23 cellular contexts compared by ENCODE assay signal in genomic region chr18:11246883-11247282, GRCh38.
DNase-seq lines count a peak whose midpoint lies in the region; TF ChIP-seq lines count a peak whose summit lies in the region.
"Had no signal": no experiment of that assay in that cellular context is flagged by ENCODE, and none has a peak within 500 bp of the region (broad histone marks: within the 10 kb centered on the region; RNA-seq: fewer than 3 reads in every experiment).

No MANE protein-coding gene starts in this region.

- H3K9me3 ChIP-seq in GM23248 (ENCODE audit: low read depth), result no peaks in the 10 kb centered on the region
- no peaks in the 10 kb centered on the region for H3K9me3 ChIP-seq in osteoblast (ENCODE audit: low read depth, low read length)
- peaks cover 0 to 3% of the 10 kb centered on the region in 2 donors for H3K9me3 ChIP-seq in transverse colon
- H3K9me3 ChIP-seq: HAP-1, Peyer's patch, SJSA1 had no signal

- H3K36me3 ChIP-seq in GM23248 (ENCODE audit: low read depth), result no peaks in the 10 kb centered on the region
- H3K36me3 ChIP-seq in osteoblast (ENCODE audit: insufficient read depth, low read length), result no peaks in the 10 kb centered on the region
- no peaks in the 10 kb centered on the region for H3K36me3 ChIP-seq in transverse colon
- H3K36me3 ChIP-seq: BLaER1, HAP-1, Peyer's patch, SJSA1 had no signal

- TF ChIP-seq POLR2A in transverse colon (IDR thresholded peaks at IDR 0.05), result no peak

- TF ChIP-seq CTCF in AG09309 (IDR thresholded peaks at IDR 0.05; ENCODE audit: control insufficient read depth, insufficient read depth, low read depth, low read length, missing control alignments) (no peak), fibroblast of mammary gland (conservative IDR thresholded peaks at IDR 0.05; ENCODE audit: control insufficient read depth, insufficient read depth, low read depth, low read length) (no peak), osteoblast (IDR thresholded peaks at IDR 0.05; ENCODE audit: extremely low read depth, low read depth, low read length) (no peak), transverse colon (IDR thresholded peaks at IDR 0.05) (no peak)

- H3F3A ChIP-seq in GM23248 (ENCODE audit: insufficient read depth), result peaks cover 32% of the 10 kb centered on the region

- H2AFZ ChIP-seq in GM23248, result peak overlapping the region; percentile 35
- H2AFZ ChIP-seq in osteoblast (ENCODE audit: low read length), result no peak overlapping the region
- H2AFZ ChIP-seq: GM23338 had no signal

- H3K9ac ChIP-seq in GM23248, result 0 out of 2 replicates have a peak overlapping the region, but pooled peaks have one; percentile 9
- H3K9ac ChIP-seq: BLaER1 had no signal

- DNase-seq in AG09309 (ENCODE audit: low read depth) (peak; percentile 32), GM23248 (peak; percentile 82), fibroblast of mammary gland (ENCODE audit: low read depth) (peak; percentile 88), osteoblast (ENCODE audit: insufficient read length, low spot score, missing footprints) (peak; percentile 44), NCI-H2171 treated with DMSO at 0.1 percent for 48 hours (lab: John Stamatoyannopoulos, UW) (no peak), transverse colon (no peak), NOMO-1 (lab: John Stamatoyannopoulos, UW; ENCODE audit: unreplicated experiment in 2 of 2) (no peak), posterior vena cava (ENCODE audit: low spot score) (no peak)
- DNase-seq: CD4-positive, alpha-beta T cell; COR-L47; DMS79; NCI-H1092; NCI-H1436; NCI-H1930; NCI-H524; NCI-H774; Peyer's patch had no signal

- intact Hi-C loops in transverse colon (cut with DNase I; ENCODE audit: low total_unique reads) (no loop called here), posterior vena cava (cut with DNase I) (no loop called here)

- no peaks in the 10 kb centered on the region for H3K27me3 ChIP-seq in GM23248 (replicated peaks; ENCODE audit: insufficient read depth)
- H3K27me3 ChIP-seq in osteoblast (ENCODE audit: insufficient read depth, low read length), result no peaks in the 10 kb centered on the region
- no peaks in the 10 kb centered on the region for H3K27me3 ChIP-seq in transverse colon
- H3K27me3 ChIP-seq: BLaER1, Peyer's patch, SJSA1 had no signal

- H3K4me3 ChIP-seq in AG09309 (ENCODE audit: control insufficient read depth, low read depth, low read length), result no peak overlapping the region
- H3K4me3 ChIP-seq in GM23248, result peak overlapping the region; percentile 43; the same call in 1 of the 2 replicates
- no peak overlapping the region for H3K4me3 ChIP-seq in fibroblast of mammary gland (ENCODE audit: control insufficient read depth, low read depth, low read length)
- H3K4me3 ChIP-seq in osteoblast (ENCODE audit: insufficient read depth, low read length), result no peak overlapping the region
- no peak overlapping the region for H3K4me3 ChIP-seq in transverse colon
- H3K4me3 ChIP-seq: BLaER1, GM23338, HAP-1, K562, Peyer's patch, SJSA1 had no signal

- no peaks in the 10 kb centered on the region for H4K20me1 ChIP-seq in GM23248 (ENCODE audit: insufficient read depth)
- H4K20me1 ChIP-seq in osteoblast (ENCODE audit: insufficient read depth, low read length), result no peaks in the 10 kb centered on the region
- H4K20me1 ChIP-seq: BLaER1 had no signal

- peaks cover 31% of the 10 kb centered on the region for H3K4me1 ChIP-seq in GM23248 (ENCODE audit: insufficient read depth)
- peaks cover 2% of the 10 kb centered on the region for H3K4me1 ChIP-seq in osteoblast (ENCODE audit: insufficient read depth, low read length)
- no peaks in the 10 kb centered on the region for H3K4me1 ChIP-seq in transverse colon
- H3K4me1 ChIP-seq: HAP-1, Peyer's patch, SJSA1 had no signal

- no peaks in the 10 kb centered on the region for H3K9me2 ChIP-seq in GM23248 (ENCODE audit: insufficient read depth)

- no peak for TF ChIP-seq EP300 in transverse colon (IDR thresholded peaks at IDR 0.05; ENCODE audit: low read depth)

- H3K27ac ChIP-seq in GM23248 (peak overlapping the region; percentile 43), osteoblast (ENCODE audit: low read depth, low read length) (no peak overlapping the region), transverse colon (no peak overlapping the region)
- H3K27ac ChIP-seq: BLaER1, HL-60, Peyer's patch, SJSA1 had no signal

- H3K79me2 ChIP-seq in GM23248 (ENCODE audit: insufficient read depth), result no peaks in the 10 kb centered on the region
- no peaks in the 10 kb centered on the region for H3K79me2 ChIP-seq in osteoblast (ENCODE audit: insufficient read depth, low read length)

- WGBS in GM23248 (ENCODE audit: low coverage in 1 of 2, low lambda C conversion rate in 2 of 2, missing lambda C conversion rate in 2 of 2), 2 experiments, result 3% methylated on average over 9 of the region's 9 CpGs
- WGBS in transverse colon (ENCODE audit: low coverage in 1 of 2), 2 donors, result 83 to 92% methylated on average over 9 of the region's 9 CpGs

- in situ Hi-C loops in GM23248 (cut with MboI), result no loop called here
- in situ Hi-C loops in transverse colon (cut with MboI; ENCODE audit: low pct_ligation_motif_present in 1 of 4, low pct_unique_long_range_greater_than_20kb in 1 of 4, low sequenced_read_pairs in 3 of 4), result no loop called here

- peak overlapping the region; percentile 77 for H3K4me2 ChIP-seq in GM23248 (ENCODE audit: unreplicated experiment)
- H3K4me2 ChIP-seq in osteoblast (ENCODE audit: insufficient read depth, low read length), result no peak overlapping the region
- H3K4me2 ChIP-seq: BLaER1, GM23338 had no signal

Comparison
In these comparisons a context has a peak if more than half of its experiments do, and no peak if none do; other contexts are left out.
1. DNase-seq: peak in AG09309 (single experiment), GM23248 (single experiment), fibroblast of mammary gland (single experiment) and osteoblast (single experiment); none in NCI-H2171 treated with DMSO at 0.1 percent for 48 hours (single experiment), transverse colon (single experiment), NOMO-1 (0 of 2) and posterior vena cava (single experiment).